2 cellular contexts compared by ENCODE assay signal in the genomic region with DNA sequence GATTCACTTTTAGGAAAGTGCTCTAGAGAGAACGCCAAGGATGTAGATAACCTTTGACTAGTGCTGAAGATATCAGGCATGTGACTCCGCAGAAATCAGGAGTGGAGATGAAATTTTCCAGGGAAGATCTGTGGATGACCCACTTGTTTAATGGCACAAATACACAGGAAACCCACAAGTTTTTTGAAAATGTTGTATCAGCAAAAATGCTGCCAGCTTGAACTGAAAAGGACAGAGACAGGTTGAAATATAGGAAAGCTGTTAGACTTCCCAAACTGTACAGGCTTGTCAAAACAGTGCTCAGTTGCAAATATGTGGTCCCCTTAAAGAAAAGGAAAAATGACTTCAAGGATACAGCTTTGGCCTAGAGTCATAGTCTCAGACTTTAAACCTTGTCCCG.
TF ChIP-seq lines count a peak whose summit lies in the region.

No MANE protein-coding gene starts in this region.

TF ChIP-seq in HepG2, 621 proteins besides CTCF, POLR2A, EP300 and RAD21 (continued from another document):
- no peak for TF ChIP-seq ATF2 (CRISPR knock-in tag; IDR thresholded peaks at IDR 0.05)
- TF ChIP-seq NR2F1 (CRISPR knock-in tag; IDR thresholded peaks at IDR 0.05) = no peak
- no peak for TF ChIP-seq THYN1 (CRISPR knock-in tag; IDR thresholded peaks at IDR 0.05; ENCODE audit: borderline replicate concordance, low read depth)
- peak; percentile 94 for TF ChIP-seq MAFF (IDR thresholded peaks at IDR 0.05; ENCODE audit: low read depth, low read length)
- no peak for TF ChIP-seq GTF2F1 (IDR thresholded peaks at IDR 0.05; ENCODE audit: low read length)
- no peak for TF ChIP-seq ZNF513 (CRISPR knock-in tag; conservative IDR thresholded peaks at IDR 0.05)
- TF ChIP-seq E2F5 (CRISPR knock-in tag; conservative IDR thresholded peaks at IDR 0.05) = no peak
- no peak for TF ChIP-seq ZNF121 (CRISPR knock-in tag; IDR thresholded peaks at IDR 0.05)

TF ChIP-seq in K562, 482 proteins besides CTCF, POLR2A, EP300 and RAD21 (continued from another document and continues in another):
- TF ChIP-seq ZNF609 (CRISPR knock-in tag; IDR thresholded peaks at IDR 0.05; ENCODE audit: borderline replicate concordance) (no peak), SRSF1 (IDR thresholded peaks at IDR 0.05; ENCODE audit: low read depth, low read length) (no peak), DPF2 (IDR thresholded peaks at IDR 0.05) (no peak), ZNF316 (IDR thresholded peaks at IDR 0.05) (peak; percentile 92), ZNF3 (CRISPR knock-in tag; IDR thresholded peaks at IDR 0.05) (no peak), ZNF79 (CRISPR knock-in tag; IDR thresholded peaks at IDR 0.05; ENCODE audit: low read depth) (no peak), PURB (CRISPR knock-in tag; IDR thresholded peaks at IDR 0.05; ENCODE audit: low read depth) (no peak), TCF3 (CRISPR knock-in tag; IDR thresholded peaks at IDR 0.05) (no peak), POLR2B (IDR thresholded peaks at IDR 0.05; ENCODE audit: low read depth, partially characterized antibody) (no peak), SMARCA5 (IDR thresholded peaks at IDR 0.05) (no peak), PTTG1 (tag; IDR thresholded peaks at IDR 0.05; ENCODE audit: low read depth) (no peak), LEF1 (IDR thresholded peaks at IDR 0.05) (no peak), ZC3H4 (CRISPR knock-in tag; IDR thresholded peaks at IDR 0.05; ENCODE audit: borderline replicate concordance) (no peak), ZKSCAN1 (IDR thresholded peaks at IDR 0.05; ENCODE audit: low read depth, low read length) (no peak), CBFA2T3 (IDR thresholded peaks at IDR 0.05) (no peak), ZNF347 (CRISPR knock-in tag; IDR thresholded peaks at IDR 0.05; ENCODE audit: low read depth) (no peak), C11orf30 (IDR thresholded peaks at IDR 0.05; ENCODE audit: low read depth) (peak; percentile 85), PRMT5 (CRISPR knock-in tag; IDR thresholded peaks at IDR 0.05) (no peak), REST (CRISPR knock-in tag; IDR thresholded peaks at IDR 0.05; ENCODE audit: low read depth) (no peak), MAFF (IDR thresholded peaks at IDR 0.05; ENCODE audit: low read length) (peak; percentile 87), SPI1 (IDR thresholded peaks at IDR 0.05; ENCODE audit: borderline replicate concordance, low read depth, low read length) (no peak), CREB1 (IDR thresholded peaks at IDR 0.05) (no peak), CREB1 (CRISPR knock-in tag; IDR thresholded peaks at IDR 0.05) (no peak), HLTF (IDR thresholded peaks at IDR 0.05) (no peak)
- TF ChIP-seq, protein P1, sequence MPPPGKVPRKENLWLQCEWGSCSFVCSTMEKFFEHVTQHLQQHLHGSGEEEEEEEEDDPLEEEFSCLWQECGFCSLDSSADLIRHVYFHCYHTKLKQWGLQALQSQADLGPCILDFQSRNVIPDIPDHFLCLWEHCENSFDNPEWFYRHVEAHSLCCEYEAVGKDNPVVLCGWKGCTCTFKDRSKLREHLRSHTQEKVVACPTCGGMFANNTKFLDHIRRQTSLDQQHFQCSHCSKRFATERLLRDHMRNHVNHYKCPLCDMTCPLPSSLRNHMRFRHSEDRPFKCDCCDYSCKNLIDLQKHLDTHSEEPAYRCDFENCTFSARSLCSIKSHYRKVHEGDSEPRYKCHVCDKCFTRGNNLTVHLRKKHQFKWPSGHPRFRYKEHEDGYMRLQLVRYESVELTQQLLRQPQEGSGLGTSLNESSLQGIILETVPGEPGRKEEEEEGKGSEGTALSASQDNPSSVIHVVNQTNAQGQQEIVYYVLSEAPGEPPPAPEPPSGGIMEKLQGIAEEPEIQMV (tag; conservative IDR thresholded peaks at IDR 0.05; ENCODE audit: low read depth) = no peak
- TF ChIP-seq, protein P2, sequence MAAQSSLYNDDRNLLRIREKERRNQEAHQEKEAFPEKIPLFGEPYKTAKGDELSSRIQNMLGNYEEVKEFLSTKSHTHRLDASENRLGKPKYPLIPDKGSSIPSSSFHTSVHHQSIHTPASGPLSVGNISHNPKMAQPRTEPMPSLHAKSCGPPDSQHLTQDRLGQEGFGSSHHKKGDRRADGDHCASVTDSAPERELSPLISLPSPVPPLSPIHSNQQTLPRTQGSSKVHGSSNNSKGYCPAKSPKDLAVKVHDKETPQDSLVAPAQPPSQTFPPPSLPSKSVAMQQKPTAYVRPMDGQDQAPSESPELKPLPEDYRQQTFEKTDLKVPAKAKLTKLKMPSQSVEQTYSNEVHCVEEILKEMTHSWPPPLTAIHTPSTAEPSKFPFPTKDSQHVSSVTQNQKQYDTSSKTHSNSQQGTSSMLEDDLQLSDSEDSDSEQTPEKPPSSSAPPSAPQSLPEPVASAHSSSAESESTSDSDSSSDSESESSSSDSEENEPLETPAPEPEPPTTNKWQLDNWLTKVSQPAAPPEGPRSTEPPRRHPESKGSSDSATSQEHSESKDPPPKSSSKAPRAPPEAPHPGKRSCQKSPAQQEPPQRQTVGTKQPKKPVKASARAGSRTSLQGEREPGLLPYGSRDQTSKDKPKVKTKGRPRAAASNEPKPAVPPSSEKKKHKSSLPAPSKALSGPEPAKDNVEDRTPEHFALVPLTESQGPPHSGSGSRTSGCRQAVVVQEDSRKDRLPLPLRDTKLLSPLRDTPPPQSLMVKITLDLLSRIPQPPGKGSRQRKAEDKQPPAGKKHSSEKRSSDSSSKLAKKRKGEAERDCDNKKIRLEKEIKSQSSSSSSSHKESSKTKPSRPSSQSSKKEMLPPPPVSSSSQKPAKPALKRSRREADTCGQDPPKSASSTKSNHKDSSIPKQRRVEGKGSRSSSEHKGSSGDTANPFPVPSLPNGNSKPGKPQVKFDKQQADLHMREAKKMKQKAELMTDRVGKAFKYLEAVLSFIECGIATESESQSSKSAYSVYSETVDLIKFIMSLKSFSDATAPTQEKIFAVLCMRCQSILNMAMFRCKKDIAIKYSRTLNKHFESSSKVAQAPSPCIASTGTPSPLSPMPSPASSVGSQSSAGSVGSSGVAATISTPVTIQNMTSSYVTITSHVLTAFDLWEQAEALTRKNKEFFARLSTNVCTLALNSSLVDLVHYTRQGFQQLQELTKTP (IDR thresholded peaks at IDR 0.05; ENCODE audit: low read depth in 1 of 2, partially characterized antibody in 2 of 2) = no peak
- TF ChIP-seq, protein P3, sequence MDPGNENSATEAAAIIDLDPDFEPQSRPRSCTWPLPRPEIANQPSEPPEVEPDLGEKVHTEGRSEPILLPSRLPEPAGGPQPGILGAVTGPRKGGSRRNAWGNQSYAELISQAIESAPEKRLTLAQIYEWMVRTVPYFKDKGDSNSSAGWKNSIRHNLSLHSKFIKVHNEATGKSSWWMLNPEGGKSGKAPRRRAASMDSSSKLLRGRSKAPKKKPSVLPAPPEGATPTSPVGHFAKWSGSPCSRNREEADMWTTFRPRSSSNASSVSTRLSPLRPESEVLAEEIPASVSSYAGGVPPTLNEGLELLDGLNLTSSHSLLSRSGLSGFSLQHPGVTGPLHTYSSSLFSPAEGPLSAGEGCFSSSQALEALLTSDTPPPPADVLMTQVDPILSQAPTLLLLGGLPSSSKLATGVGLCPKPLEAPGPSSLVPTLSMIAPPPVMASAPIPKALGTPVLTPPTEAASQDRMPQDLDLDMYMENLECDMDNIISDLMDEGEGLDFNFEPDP (CRISPR knock-in tag; IDR thresholded peaks at IDR 0.05) = no peak
- TF ChIP-seq, protein P4, sequence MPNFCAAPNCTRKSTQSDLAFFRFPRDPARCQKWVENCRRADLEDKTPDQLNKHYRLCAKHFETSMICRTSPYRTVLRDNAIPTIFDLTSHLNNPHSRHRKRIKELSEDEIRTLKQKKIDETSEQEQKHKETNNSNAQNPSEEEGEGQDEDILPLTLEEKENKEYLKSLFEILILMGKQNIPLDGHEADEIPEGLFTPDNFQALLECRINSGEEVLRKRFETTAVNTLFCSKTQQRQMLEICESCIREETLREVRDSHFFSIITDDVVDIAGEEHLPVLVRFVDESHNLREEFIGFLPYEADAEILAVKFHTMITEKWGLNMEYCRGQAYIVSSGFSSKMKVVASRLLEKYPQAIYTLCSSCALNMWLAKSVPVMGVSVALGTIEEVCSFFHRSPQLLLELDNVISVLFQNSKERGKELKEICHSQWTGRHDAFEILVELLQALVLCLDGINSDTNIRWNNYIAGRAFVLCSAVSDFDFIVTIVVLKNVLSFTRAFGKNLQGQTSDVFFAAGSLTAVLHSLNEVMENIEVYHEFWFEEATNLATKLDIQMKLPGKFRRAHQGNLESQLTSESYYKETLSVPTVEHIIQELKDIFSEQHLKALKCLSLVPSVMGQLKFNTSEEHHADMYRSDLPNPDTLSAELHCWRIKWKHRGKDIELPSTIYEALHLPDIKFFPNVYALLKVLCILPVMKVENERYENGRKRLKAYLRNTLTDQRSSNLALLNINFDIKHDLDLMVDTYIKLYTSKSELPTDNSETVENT (CRISPR knock-in tag; IDR thresholded peaks at IDR 0.05) = no peak
- TF ChIP-seq, protein P5, sequence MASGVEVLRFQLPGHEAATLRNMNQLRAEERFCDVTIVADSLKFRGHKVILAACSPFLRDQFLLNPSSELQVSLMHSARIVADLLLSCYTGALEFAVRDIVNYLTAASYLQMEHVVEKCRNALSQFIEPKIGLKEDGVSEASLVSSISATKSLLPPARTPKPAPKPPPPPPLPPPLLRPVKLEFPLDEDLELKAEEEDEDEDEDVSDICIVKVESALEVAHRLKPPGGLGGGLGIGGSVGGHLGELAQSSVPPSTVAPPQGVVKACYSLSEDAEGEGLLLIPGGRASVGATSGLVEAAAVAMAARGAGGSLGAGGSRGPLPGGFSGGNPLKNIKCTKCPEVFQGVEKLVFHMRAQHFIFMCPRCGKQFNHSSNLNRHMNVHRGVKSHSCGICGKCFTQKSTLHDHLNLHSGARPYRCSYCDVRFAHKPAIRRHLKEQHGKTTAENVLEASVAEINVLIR (CRISPR knock-in tag; IDR thresholded peaks at IDR 0.05) = no peak
- TF ChIP-seq, protein P6, sequence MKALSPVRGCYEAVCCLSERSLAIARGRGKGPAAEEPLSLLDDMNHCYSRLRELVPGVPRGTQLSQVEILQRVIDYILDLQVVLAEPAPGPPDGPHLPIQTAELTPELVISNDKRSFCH (CRISPR knock-in tag; IDR thresholded peaks at IDR 0.05) = no peak
- TF ChIP-seq, protein P6 (tag; IDR thresholded peaks at IDR 0.05) = no peak
- TF ChIP-seq, protein P7, sequence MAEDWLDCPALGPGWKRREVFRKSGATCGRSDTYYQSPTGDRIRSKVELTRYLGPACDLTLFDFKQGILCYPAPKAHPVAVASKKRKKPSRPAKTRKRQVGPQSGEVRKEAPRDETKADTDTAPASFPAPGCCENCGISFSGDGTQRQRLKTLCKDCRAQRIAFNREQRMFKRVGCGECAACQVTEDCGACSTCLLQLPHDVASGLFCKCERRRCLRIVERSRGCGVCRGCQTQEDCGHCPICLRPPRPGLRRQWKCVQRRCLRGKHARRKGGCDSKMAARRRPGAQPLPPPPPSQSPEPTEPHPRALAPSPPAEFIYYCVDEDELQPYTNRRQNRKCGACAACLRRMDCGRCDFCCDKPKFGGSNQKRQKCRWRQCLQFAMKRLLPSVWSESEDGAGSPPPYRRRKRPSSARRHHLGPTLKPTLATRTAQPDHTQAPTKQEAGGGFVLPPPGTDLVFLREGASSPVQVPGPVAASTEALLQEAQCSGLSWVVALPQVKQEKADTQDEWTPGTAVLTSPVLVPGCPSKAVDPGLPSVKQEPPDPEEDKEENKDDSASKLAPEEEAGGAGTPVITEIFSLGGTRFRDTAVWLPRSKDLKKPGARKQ (CRISPR knock-in tag; IDR thresholded peaks at IDR 0.05) = no peak
